In the genomic region with DNA sequence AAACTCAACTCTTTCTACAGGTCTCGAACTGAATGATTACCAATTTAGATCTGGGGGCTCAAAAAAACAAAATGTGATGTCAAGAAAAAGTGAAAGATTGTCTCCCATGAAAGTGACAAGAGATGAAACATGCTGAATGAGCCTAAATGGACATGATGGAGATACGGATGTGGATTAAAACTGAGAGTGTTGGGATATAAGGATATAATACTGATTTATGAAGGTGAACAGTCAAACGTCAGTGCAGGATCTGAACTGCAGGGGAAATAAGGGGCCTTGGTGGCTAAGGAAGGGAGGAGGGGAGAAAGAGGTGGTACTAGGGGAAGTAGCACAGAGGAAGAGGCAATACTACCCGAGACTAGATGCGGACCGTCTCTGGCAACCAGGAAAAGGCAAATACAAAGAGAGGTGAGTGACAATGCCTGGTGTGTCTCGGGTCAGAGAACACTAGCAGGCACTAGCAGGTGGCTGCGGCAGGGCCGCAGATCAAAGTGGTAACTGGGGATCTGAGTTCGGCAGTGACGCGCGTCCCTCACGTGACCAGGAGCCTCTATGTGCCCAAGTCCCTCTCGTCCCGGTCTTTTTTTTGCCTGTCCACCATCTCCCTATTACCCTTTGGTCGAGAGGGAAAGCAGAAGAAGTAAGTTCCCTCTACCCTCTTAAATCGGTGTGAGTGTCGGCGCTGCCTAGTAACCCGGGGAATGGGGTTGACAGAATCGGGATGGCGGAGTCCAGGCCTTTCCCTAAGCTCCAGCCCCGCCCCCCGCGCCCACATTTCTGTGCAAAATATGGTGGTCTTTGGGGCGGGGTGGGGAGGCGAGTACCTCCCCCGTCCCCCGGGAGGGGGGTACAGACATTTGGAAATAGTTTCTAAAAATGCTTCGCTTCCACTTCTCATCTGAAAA, we compare ENCODE assay signal across 8 cellular contexts. TPM values are rescaled to one million over a fixed set of nuclear protein-coding genes. Genes with fewer than 3 reads are reported as not detected.
A peak's percentile ranks its signal among the peaks of the same experiment; 100 is the strongest.
DNase-seq lines count a peak whose midpoint lies in the region; ATAC-seq, FAIRE-seq and TF ChIP-seq lines count a peak whose summit lies in the region.

A gene with protein sequence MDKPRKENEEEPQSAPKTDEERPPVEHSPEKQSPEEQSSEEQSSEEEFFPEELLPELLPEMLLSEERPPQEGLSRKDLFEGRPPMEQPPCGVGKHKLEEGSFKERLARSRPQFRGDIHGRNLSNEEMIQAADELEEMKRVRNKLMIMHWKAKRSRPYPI (plus strand): TSS at position 590 of the 905 bp plus-strand sequence. CDS start 942 bp downstream, outside the sequence.

- peak within 1 kb of the TSS; percentile 38 for H3K27ac ChIP-seq in adipose tissue (ENCODE audit: low read depth, low read length)
- H3K27ac ChIP-seq in heart right ventricle: peak within 1 kb of the TSS; percentile 69 to 95 (median 92)
- H3K27ac ChIP-seq in pancreas: peak within 1 kb of the TSS; percentile 63 to 86 (median 74)

- peak within 1 kb of the TSS; percentile 61 to 79 (median 72) for H3K4me3 ChIP-seq in heart right ventricle
- peak within 1 kb of the TSS; percentile 18 to 61 (median 46) for H3K4me3 ChIP-seq in pancreas

- H3K4me1 ChIP-seq in heart right ventricle (peaks cover 0 to 23% (median 7%) of the 10 kb centered on the region in 9 donors), pancreas (peaks cover 0 to 6% (median 6%) of the 10 kb centered on the region in 3 donors)

- peak; percentile 63 for ATAC-seq in GM19455 (IDR thresholded peaks at IDR 0.05; ENCODE audit: unreplicated experiment)
- peak; percentile 68 to 84 (median 78) for ATAC-seq in heart right ventricle
- peak; percentile 72 to 83 (median 78) for ATAC-seq in pancreas

- FAIRE-seq in pancreas (lab: Jason Lieb, UNC) (no peak), HTR-8/SVneo (lab: Jason Lieb, UNC) (no peak)

- no peaks in the 10 kb centered on the region for H3K36me3 ChIP-seq in heart right ventricle
- H3K36me3 ChIP-seq in pancreas: no peaks in the 10 kb centered on the region

- intact Hi-C loops in heart right ventricle (cut with DNase I) (loop anchor here in 3 of 10 donors (5.0 to 10.0 kb wide), 4 partner anchors 56 to 96 kb away; a partner anchor contains a TSS), pancreas (cut with DNase I) (no loop called here)

- DNase-seq in COR-L47 (lab: John Stamatoyannopoulos, UW) (peak; percentile 11), HK-2 (ENCODE audit: unreplicated experiment) (peak; percentile 20), OCI-M1 (lab: John Stamatoyannopoulos, UW) (peak; percentile 67), heart right ventricle (peak; percentile 46 to 52), pancreas (peak; percentile 51 to 74 (median 60)), HTR-8/SVneo (ENCODE audit: insufficient read length, low spot score) (no peak)

- H3K9me3 ChIP-seq in heart right ventricle: no peaks in the 10 kb centered on the region
- H3K9me3 ChIP-seq in pancreas: no peaks in the 10 kb centered on the region

- 2 to 25% (median 2%) methylated on average over 26 to 31 of the region's 31 CpGs for WGBS in adipose tissue, 3 donors
- 3% methylated on average over 28 to 31 of the region's 31 CpGs for WGBS in heart right ventricle, 2 donors
- 2 to 16% methylated on average over 31 of the region's 31 CpGs for WGBS in pancreas, 2 donors

- H3K27me3 ChIP-seq in heart right ventricle: peaks cover 0 to 23% (median 0%) of the 10 kb centered on the region in 7 donors
- H3K27me3 ChIP-seq in pancreas: peaks cover 0 to 8% (median 0%) of the 10 kb centered on the region in 4 donors

- TF ChIP-seq CTCF in heart right ventricle (IDR thresholded peaks at IDR 0.05) (no peak), pancreas (IDR thresholded peaks at IDR 0.05) (no peak)

RNA-seq across cellular contexts. Expression of the gene that starts here (rescaled TPM):
- 10 to 100 TPM; 13.6 to 70.2 (median 20.8) TPM for polyA plus RNA-seq in adipose tissue
- 10 to 100 TPM; 16.6 to 33.0 (median 21.9) TPM for total RNA-seq in heart right ventricle
- polyA plus RNA-seq in heart right ventricle: 10 to 100 TPM; 16.8 to 21.9 TPM
- 10 to 100 TPM in 2 of 6 donors, 1 to 10 TPM in 4; 5.9 to 14.1 (median 8.8) TPM for total RNA-seq in pancreas
- polyA plus RNA-seq in pancreas: 10 to 100 TPM; 14.9 to 31.9 TPM

Comparison
In these comparisons a context has a peak if more than half of its experiments do, and no peak if none do; other contexts are left out.
1. H3K27ac ChIP-seq: peak in every context shown above with its lines; median percentile 92 in heart right ventricle; 74 in pancreas; 38 in adipose tissue.